In the genomic region with DNA sequence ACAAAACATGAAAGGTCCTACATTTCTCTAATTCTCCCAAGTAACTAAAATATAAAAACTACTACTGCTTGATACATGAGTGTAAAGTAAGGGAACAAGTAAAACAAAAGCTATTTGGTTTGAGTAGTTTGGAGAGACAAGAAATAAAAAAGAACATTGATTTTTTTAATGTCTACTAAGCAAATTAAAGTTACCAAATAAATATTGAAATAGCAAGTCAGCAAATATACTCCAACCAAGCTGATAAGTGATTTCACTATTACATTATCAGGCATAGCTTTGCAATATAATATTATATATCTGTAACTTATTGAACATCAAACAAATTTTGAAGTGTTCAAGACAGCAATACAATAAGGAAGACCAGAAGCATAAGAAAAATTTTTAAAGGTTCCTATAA, we compare ENCODE assay signal across 30 cellular contexts.
"Had no signal": no experiment of that assay in that cellular context is flagged by ENCODE, and none has a peak within 500 bp of the region (broad histone marks: within the 10 kb centered on the region; RNA-seq: fewer than 3 reads in every experiment).

No MANE protein-coding gene starts in this region.

- H3K4me1 Mint-ChIP-seq: naive thymus-derived CD8-positive, alpha-beta T cell; nephron; neural crest cell; stimulated activated memory B cell treated with anti-CD40 and anti-IgM and Interleukin-4, amounts not matched to agents 10 μg/mL and 1 μg/mL and 100 μg/mL, for 72 hours had no signal

- H3K4me1 ChIP-seq: left lung, lower lobe of right lung, prostate gland, sigmoid colon, tibial nerve, uterus had no signal

- DNase-seq: hippocampal formation; islet precursor cell; kidney glomerular epithelial cell; left cardiac atrium; left lung; lower lobe of right lung; mammary epithelial cell; mesenchymal stem cell; naive thymus-derived CD8-positive, alpha-beta T cell; nucleus accumbens; pancreas; posterior cingulate gyrus; retina; right cardiac atrium; sigmoid colon; stimulated activated CD4-positive, alpha-beta T cell treated with anti-CD3 and anti-CD28 coated beads, Interleukin-1b, Interleukin-23, amount 100 ng/mL, for 48 hours; stimulated activated CD4-positive, alpha-beta T cell treated with anti-CD3 and anti-CD28 coated beads, Interleukin-2, amount 100 ng/mL, for 48 hours; stimulated activated CD4-positive, alpha-beta T cell treated with anti-CD3 and anti-CD28 coated beads, Interleukin-4, amount 100 ng/mL, for 4 hours; stimulated activated CD8-positive, alpha-beta memory T cell treated with anti-CD3 and anti-CD28 coated beads, Interleukin-4, amount 100 ng/mL, for 48 hours; stimulated activated naive CD4-positive, alpha-beta T cell treated with Interleukin-2 at 50 U/mL for 16 hours; stimulated activated naive CD8-positive, alpha-beta T cell treated with anti-CD3 and anti-CD28 coated beads, Interleukin-15, amount 100 ng/mL, for 72 hours; substantia nigra; uterus had no signal

- H3K4me3 Mint-ChIP-seq: naive thymus-derived CD8-positive, alpha-beta T cell; nephron; neural crest cell; stimulated activated memory B cell treated with anti-CD40 and anti-IgM and Interleukin-4, amounts not matched to agents 10 μg/mL and 1 μg/mL and 100 μg/mL, for 72 hours; stimulated activated naive CD8-positive, alpha-beta T cell treated with anti-CD3 and anti-CD28 coated beads, Interleukin-15, amount 100 ng/mL, for 72 hours; type B pancreatic cell had no signal

- H3K4me3 ChIP-seq: left lung, lower lobe of right lung, pancreas, prostate gland, sigmoid colon, smooth muscle cell, tibial nerve, uterus had no signal

- H3K36me3 ChIP-seq: left lung, pancreas, prostate gland, uterus had no signal

- H3K27me3 ChIP-seq: left lung, pancreas, sigmoid colon, tibial nerve, uterus had no signal

- H3K9me3 ChIP-seq: left lung, lower lobe of right lung, pancreas, prostate gland, sigmoid colon, uterus had no signal

- H3K4me2 ChIP-seq: smooth muscle cell had no signal

- H3K27ac ChIP-seq: left lung, lower lobe of right lung, pancreas, prostate gland, sigmoid colon, tibial nerve, uterus had no signal

- ATAC-seq: left cardiac atrium; left lung; lower lobe of right lung; naive thymus-derived CD8-positive, alpha-beta T cell; right cardiac atrium; stimulated activated memory B cell treated with anti-CD40 and anti-IgM and Interleukin-4, amounts not matched to agents 10 μg/mL and 1 μg/mL and 100 μg/mL, for 72 hours; stimulated activated naive CD8-positive, alpha-beta T cell treated with anti-CD3 and anti-CD28 coated beads, Interleukin-15, amount 100 ng/mL, for 72 hours had no signal

- H3K9me3 Mint-ChIP-seq: nephron had no signal

- H3K27me3 Mint-ChIP-seq: naive thymus-derived CD8-positive, alpha-beta T cell; stimulated activated memory B cell treated with anti-CD40 and anti-IgM and Interleukin-4, amounts not matched to agents 10 μg/mL and 1 μg/mL and 100 μg/mL, for 72 hours; stimulated activated naive CD8-positive, alpha-beta T cell treated with anti-CD3 and anti-CD28 coated beads, Interleukin-15, amount 100 ng/mL, for 72 hours; type B pancreatic cell had no signal

- H3K27ac Mint-ChIP-seq: nephron; stimulated activated memory B cell treated with anti-CD40 and anti-IgM and Interleukin-4, amounts not matched to agents 10 μg/mL and 1 μg/mL and 100 μg/mL, for 72 hours; stimulated activated naive CD8-positive, alpha-beta T cell treated with anti-CD3 and anti-CD28 coated beads, Interleukin-15, amount 100 ng/mL, for 72 hours; type B pancreatic cell had no signal
